In the genomic region with DNA sequence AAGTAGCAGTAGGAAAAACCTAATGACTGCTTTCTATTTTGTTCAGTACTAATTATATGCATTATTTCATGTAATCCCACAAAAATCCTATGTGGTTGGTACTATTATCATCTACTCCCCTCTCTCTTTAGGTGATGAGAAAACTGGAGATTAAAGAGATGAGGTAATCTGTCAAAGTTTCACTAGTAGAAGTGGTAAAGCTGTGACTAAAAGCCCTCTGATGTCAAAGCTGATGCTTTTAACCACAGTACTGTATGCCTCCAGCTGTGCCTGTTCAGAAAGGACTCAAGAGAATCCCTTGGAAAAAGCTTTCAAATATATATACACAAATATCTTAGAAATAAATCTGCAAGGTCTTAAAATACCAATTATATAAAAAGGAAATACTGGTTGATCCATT, we compare ENCODE assay signal across 13 cellular contexts. TPM values are rescaled to one million over a fixed set of nuclear protein-coding genes. Genes with fewer than 3 reads are reported as not detected.
DNase-seq lines count a peak whose midpoint lies in the region; ATAC-seq and TF ChIP-seq lines count a peak whose summit lies in the region.
"Had no signal": no experiment of that assay in that cellular context is flagged by ENCODE, and none has a peak within 500 bp of the region (broad histone marks: within the 10 kb centered on the region; RNA-seq: fewer than 3 reads in every experiment).

No MANE protein-coding gene starts in this region.

- H3K9me3 ChIP-seq in SJCRH30 (replicated peaks) (no peaks in the 10 kb centered on the region), BE2C (no peaks in the 10 kb centered on the region)
- H3K9me3 ChIP-seq: breast epithelium, heart left ventricle had no signal

- no peaks in the 10 kb centered on the region for H3K4me1 ChIP-seq in SJCRH30
- no peaks in the 10 kb centered on the region for H3K4me1 ChIP-seq in BE2C
- H3K4me1 ChIP-seq: breast epithelium had no signal

- TF ChIP-seq CTCF in activated CD8-positive, alpha-beta T cell treated with anti-CD3 and anti-CD28 coated beads for 36 hours (IDR thresholded peaks at IDR 0.05), result no peak
- no peak for TF ChIP-seq CTCF in BE2C (IDR thresholded peaks at IDR 0.05; ENCODE audit: low read depth, low read length)

- DNase-seq in activated CD8-positive, alpha-beta T cell treated with anti-CD3 and anti-CD28 coated beads for 36 hours, result peak; percentile 24
- no peak for DNase-seq in activated CD8-positive, alpha-beta T cell treated with anti-CD3 and anti-CD28 coated beads, Interleukin-2, amount 10 ng/mL, durations not matched to agents 7 days and 5 days
- DNase-seq in renal cortical epithelial cell (ENCODE audit: low read depth), result peak; percentile 33
- no peak for DNase-seq in SJCRH30
- no peak for DNase-seq in T1000 (lab: John Stamatoyannopoulos, UW)
- DNase-seq in BE2C, result no peak
- DNase-seq: heart left ventricle, WERI-Rb-1 had no signal

- CTCF ChIA-PET in activated CD8-positive, alpha-beta T cell treated with anti-CD3 and anti-CD28 coated beads for 36 hours (lab: Charles Lee), result no interaction called here
- CTCF ChIA-PET in activated CD8-positive, alpha-beta T cell treated with anti-CD3 and anti-CD28 coated beads, Interleukin-2, amount 10 ng/mL, durations not matched to agents 7 days and 5 days (lab: Charles Lee), result interaction anchor here (0.8 kb wide), 1 partner anchor 40 kb away, joined by 3 read pairs; no protein-coding TSS in a partner anchor

- H3K9me3 Mint-ChIP-seq in activated CD8-positive, alpha-beta T cell treated with anti-CD3 and anti-CD28 coated beads for 36 hours, result no peaks in the 10 kb centered on the region
- no peaks in the 10 kb centered on the region for H3K9me3 Mint-ChIP-seq in activated CD8-positive, alpha-beta T cell treated with anti-CD3 and anti-CD28 coated beads, Interleukin-2, amount 10 ng/mL, durations not matched to agents 7 days and 5 days (ENCODE audit: insufficient read depth)
- H3K9me3 Mint-ChIP-seq: IgD-negative memory B cell had no signal

- H3K36me3 ChIP-seq in SJCRH30 (peaks cover 78% of the 10 kb centered on the region), BE2C (peaks cover 48% of the 10 kb centered on the region)

- H3K4me1 Mint-ChIP-seq in activated CD8-positive, alpha-beta T cell treated with anti-CD3 and anti-CD28 coated beads for 36 hours (ENCODE audit: low read depth), result peaks cover 53% of the 10 kb centered on the region
- peaks cover 26% of the 10 kb centered on the region for H3K4me1 Mint-ChIP-seq in activated CD8-positive, alpha-beta T cell treated with anti-CD3 and anti-CD28 coated beads, Interleukin-2, amount 10 ng/mL, durations not matched to agents 7 days and 5 days (ENCODE audit: low read depth)

- H3K36me3 Mint-ChIP-seq in activated CD8-positive, alpha-beta T cell treated with anti-CD3 and anti-CD28 coated beads for 36 hours (ENCODE audit: low read depth), result peaks cover 48% of the 10 kb centered on the region
- peaks cover 56% of the 10 kb centered on the region for H3K36me3 Mint-ChIP-seq in activated CD8-positive, alpha-beta T cell treated with anti-CD3 and anti-CD28 coated beads, Interleukin-2, amount 10 ng/mL, durations not matched to agents 7 days and 5 days (ENCODE audit: low read depth)

- H3K27ac Mint-ChIP-seq in activated CD8-positive, alpha-beta T cell treated with anti-CD3 and anti-CD28 coated beads for 36 hours, result no peak overlapping the region
- no peak overlapping the region for H3K27ac Mint-ChIP-seq in activated CD8-positive, alpha-beta T cell treated with anti-CD3 and anti-CD28 coated beads, Interleukin-2, amount 10 ng/mL, durations not matched to agents 7 days and 5 days

- H3K27me3 ChIP-seq in SJCRH30 (no peaks in the 10 kb centered on the region), BE2C (no peaks in the 10 kb centered on the region)
- H3K27me3 ChIP-seq: breast epithelium, heart left ventricle had no signal

- POLR2A ChIA-PET in activated CD8-positive, alpha-beta T cell treated with anti-CD3 and anti-CD28 coated beads for 36 hours (lab: Charles Lee), result no interaction called here
- POLR2A ChIA-PET in activated CD8-positive, alpha-beta T cell treated with anti-CD3 and anti-CD28 coated beads, Interleukin-2, amount 10 ng/mL, durations not matched to agents 7 days and 5 days (lab: Charles Lee), result no interaction called here

- H3K27me3 Mint-ChIP-seq in activated CD8-positive, alpha-beta T cell treated with anti-CD3 and anti-CD28 coated beads for 36 hours, result no peaks in the 10 kb centered on the region
- no peaks in the 10 kb centered on the region for H3K27me3 Mint-ChIP-seq in activated CD8-positive, alpha-beta T cell treated with anti-CD3 and anti-CD28 coated beads, Interleukin-2, amount 10 ng/mL, durations not matched to agents 7 days and 5 days (ENCODE audit: low read depth)
- H3K27me3 Mint-ChIP-seq: IgD-negative memory B cell had no signal

- H3K4me3 ChIP-seq in SJCRH30 (no peak overlapping the region), BE2C (ENCODE audit: low read depth, low read length) (no peak overlapping the region)
- H3K4me3 ChIP-seq: breast epithelium, heart left ventricle had no signal

- H3K4me3 Mint-ChIP-seq in activated CD8-positive, alpha-beta T cell treated with anti-CD3 and anti-CD28 coated beads for 36 hours, result no peak overlapping the region
- no peak overlapping the region for H3K4me3 Mint-ChIP-seq in activated CD8-positive, alpha-beta T cell treated with anti-CD3 and anti-CD28 coated beads, Interleukin-2, amount 10 ng/mL, durations not matched to agents 7 days and 5 days
- H3K4me3 Mint-ChIP-seq: IgD-negative memory B cell, neural crest cell had no signal

- no peak overlapping the region for H3K27ac ChIP-seq in SJCRH30
- H3K27ac ChIP-seq: breast epithelium, heart left ventricle, WERI-Rb-1 had no signal

- intact Hi-C loops in activated CD8-positive, alpha-beta T cell treated with anti-CD3 and anti-CD28 coated beads for 36 hours (cut with micrococcal nuclease), result loop anchor here (5.0 kb wide), 1 partner anchor 37 kb away; the partner anchor contains the start of gene PHIP

- ATAC-seq in activated CD8-positive, alpha-beta T cell treated with anti-CD3 and anti-CD28 coated beads for 36 hours, result peak; percentile 88
- no peak for ATAC-seq in activated CD8-positive, alpha-beta T cell treated with anti-CD3 and anti-CD28 coated beads, Interleukin-2, amount 10 ng/mL, durations not matched to agents 7 days and 5 days
- peak; percentile 66 for ATAC-seq in HG02623 (IDR thresholded peaks at IDR 0.05; ENCODE audit: unreplicated experiment)
- ATAC-seq in HG03571 (IDR thresholded peaks at IDR 0.05; ENCODE audit: unreplicated experiment), result peak; percentile 46
- ATAC-seq: heart left ventricle had no signal

RNA-seq across cellular contexts. Expression of gene PHIP, which starts 38.0 kb away (rescaled TPM):
- total RNA-seq in activated CD8-positive, alpha-beta T cell treated with anti-CD3 and anti-CD28 coated beads for 36 hours, result 10 to 100 TPM; 24.7 to 25.7 TPM
- 10 to 100 TPM; 29.1 to 30.2 TPM for total RNA-seq in activated CD8-positive, alpha-beta T cell treated with anti-CD3 and anti-CD28 coated beads, Interleukin-2, amount 10 ng/mL, durations not matched to agents 7 days and 5 days
- 15.1 and 36.9 TPM in 2 replicates for total RNA-seq in renal cortical epithelial cell
- 41.7 and 51.3 TPM in 2 replicates for total RNA-seq in SJCRH30 (2014; rRNA removed; shearing (Covaris generic))
- polyA plus RNA-seq in BE2C (2012; ENCODE audit: insufficient read depth, insufficient read length, low read depth), result 4.3 TPM

Comparison
In these comparisons a context has a peak if more than half of its experiments do, and no peak if none do; other contexts are left out.
1. DNase-seq: peak in activated CD8-positive, alpha-beta T cell treated with anti-CD3 and anti-CD28 coated beads for 36 hours (single experiment) and renal cortical epithelial cell (single experiment); none in activated CD8-positive, alpha-beta T cell treated with anti-CD3 and anti-CD28 coated beads, Interleukin-2, amount 10 ng/mL, durations not matched to agents 7 days and 5 days (single experiment), SJCRH30 (0 of 2), T1000 (single experiment) and BE2C (single experiment).